21 cellular contexts compared by ENCODE assay signal in genomic region chr7:9391221-9391620, GRCh38.
A peak's percentile ranks its signal among the peaks of the same experiment; 100 is the strongest.
DNase-seq lines count a peak whose midpoint lies in the region; ATAC-seq, FAIRE-seq and TF ChIP-seq lines count a peak whose summit lies in the region.
"Had no signal": no experiment of that assay in that cellular context is flagged by ENCODE, and none has a peak within 500 bp of the region (broad histone marks: within the 10 kb centered on the region; RNA-seq: fewer than 3 reads in every experiment).

No MANE protein-coding gene starts in this region.

- no peaks in the 10 kb centered on the region for H3K36me3 Mint-ChIP-seq in activated naive CD4-positive, alpha-beta T cell treated with anti-CD3 and anti-CD28 coated beads for 36 hours (ENCODE audit: low read depth)
- H3K36me3 Mint-ChIP-seq: CD8-positive, alpha-beta memory T cell had no signal

- H3K18ac ChIP-seq in H1 (ENCODE audit: extremely low read depth, low read length): no peak overlapping the region

- H3K36me3 ChIP-seq in H1 (ENCODE audit: control insufficient read depth in 2 of 4, insufficient read depth in 4 of 4, low read length in 3 of 4) (no peaks in the 10 kb centered on the region), rectal smooth muscle tissue (ENCODE audit: control insufficient read depth, insufficient read depth, low read length) (no peaks in the 10 kb centered on the region), Peyer's patch (no peaks in the 10 kb centered on the region)
- H3K36me3 ChIP-seq: BLaER1 had no signal

- H2BK5ac ChIP-seq in H1 (ENCODE audit: low read depth, low read length): no peak overlapping the region

- no peak for TF ChIP-seq CTCF in H1 (IDR thresholded peaks at IDR 0.05; ENCODE audit: control extremely low read depth in 1 of 3, insufficient read depth in 1 of 3, low read depth in 1 of 3, low read length in 3 of 3)
- TF ChIP-seq CTCF in Peyer's patch (IDR thresholded peaks at IDR 0.05): no peak

- H3K27ac Mint-ChIP-seq in activated naive CD4-positive, alpha-beta T cell treated with anti-CD3 and anti-CD28 coated beads for 36 hours: no peak overlapping the region
- H3K27ac Mint-ChIP-seq: CD8-positive, alpha-beta memory T cell; HFFc6 had no signal

- intact Hi-C loops in activated naive CD4-positive, alpha-beta T cell treated with anti-CD3 and anti-CD28 coated beads for 36 hours (cut with micrococcal nuclease): no loop called here

- no peak for TF ChIP-seq EP300 in H1 (IDR thresholded peaks at IDR 0.05; ENCODE audit: borderline replicate concordance in 1 of 2, low read depth in 2 of 2, low read length in 2 of 2)

- H3K14ac ChIP-seq in H1 (ENCODE audit: insufficient read length): no peak overlapping the region

- no peaks in the 10 kb centered on the region for H3K4me1 Mint-ChIP-seq in activated naive CD4-positive, alpha-beta T cell treated with anti-CD3 and anti-CD28 coated beads for 36 hours (ENCODE audit: low read depth)
- H3K4me1 Mint-ChIP-seq: CD8-positive, alpha-beta memory T cell had no signal

- H4K8ac ChIP-seq in H1 (ENCODE audit: extremely low read depth, insufficient read depth, low read length): no peak overlapping the region

- WGBS in H1 (ENCODE audit: extremely low coverage in 1 of 2, insufficient coverage in 1 of 2, insufficient read length in 1 of 2, insufficient replicate concordance in 2 of 2, low coverage in 1 of 2, low lambda C conversion rate in 2 of 2, missing lambda C conversion rate in 1 of 2), 2 experiments: 92% methylated on average over 4 of the region's 4 CpGs; no CpG with 5 or more reads in 1 of the 2 experiments

- H4K20me1 ChIP-seq in H1 (replicated peaks in 1 of 2; ENCODE audit: control insufficient read depth in 1 of 2, insufficient read depth in 2 of 2, low read length in 2 of 2): no peaks in the 10 kb centered on the region
- H4K20me1 ChIP-seq: BLaER1 had no signal

- CTCF ChIA-PET in H1 (lab: Charles Lee; ENCODE audit: partially characterized antibody): no interaction called here
- CTCF ChIA-PET in activated naive CD4-positive, alpha-beta T cell treated with anti-CD3 and anti-CD28 coated beads for 36 hours (lab: Charles Lee): no interaction called here

- H3K4me3 ChIP-seq in H1 (ENCODE audit: extremely low read depth in 1 of 4, insufficient read depth in 2 of 4, low read depth in 3 of 4, low read length in 4 of 4) (no peak overlapping the region), rectal smooth muscle tissue (ENCODE audit: low read length) (no peak overlapping the region), Peyer's patch (no peak overlapping the region)
- H3K4me3 ChIP-seq: BLaER1, GM12878, GM23248, K562 had no signal

- H2AFZ ChIP-seq in H1 (ENCODE audit: low read length): peak overlapping the region; percentile 33; the same call in 1 of the 2 replicates
- H2AFZ ChIP-seq: GM23248 had no signal

- peaks cover 19% of the 10 kb centered on the region for H3K9me3 Mint-ChIP-seq in activated naive CD4-positive, alpha-beta T cell treated with anti-CD3 and anti-CD28 coated beads for 36 hours

- no peak overlapping the region for H2BK20ac ChIP-seq in H1 (ENCODE audit: low read length)

- H3K27me3 ChIP-seq in H1 (replicated peaks in 1 of 4; ENCODE audit: control insufficient read depth in 3 of 4, extremely low read depth in 1 of 4, insufficient read depth in 3 of 4, low read length in 3 of 4) (no peaks in the 10 kb centered on the region), rectal smooth muscle tissue (ENCODE audit: control insufficient read depth, insufficient read depth, low read length) (no peaks in the 10 kb centered on the region), Peyer's patch (no peaks in the 10 kb centered on the region)
- H3K27me3 ChIP-seq: BLaER1 had no signal

- H3K4me1 ChIP-seq in H1 (replicated peaks in 1 of 4; ENCODE audit: control insufficient read depth in 3 of 4, insufficient read depth in 4 of 4, low read length in 3 of 4) (no peaks in the 10 kb centered on the region), rectal smooth muscle tissue (ENCODE audit: control insufficient read depth, insufficient read depth, low read length) (peaks cover 5% of the 10 kb centered on the region), Peyer's patch (no peaks in the 10 kb centered on the region)
- H3K4me1 ChIP-seq: BLaER1 had no signal

- no peaks in the 10 kb centered on the region for H3K79me1 ChIP-seq in H1 (ENCODE audit: low read depth, low read length)

- no peak for TF ChIP-seq POLR2A in H1 (IDR thresholded peaks at IDR 0.05; ENCODE audit: control extremely low read depth in 1 of 2, low read depth in 2 of 2, low read length in 2 of 2)
- TF ChIP-seq POLR2A in Peyer's patch (IDR thresholded peaks at IDR 0.05): no peak

- no peaks in the 10 kb centered on the region for H3K79me2 ChIP-seq in H1 (ENCODE audit: control insufficient read depth in 1 of 2, insufficient read depth in 2 of 2, low read length in 2 of 2)

- no peak overlapping the region for H3K23ac ChIP-seq in H1 (ENCODE audit: insufficient read length)

- DNase-seq in A172 (ENCODE audit: low spot score) (peak; percentile 17), amniotic epithelial cell (ENCODE audit: low read depth) (peak; percentile 13), H1 (ENCODE audit: low read depth in 1 of 2, low spot score in 2 of 2) (no peak), Peyer's patch (no peak)
- DNase-seq in activated naive CD4-positive, alpha-beta T cell treated with anti-CD3 and anti-CD28 coated beads for 36 hours: no peak
- DNase-seq: AML-193; Calu3; CD8-positive, alpha-beta memory T cell; DMS 273 treated with DMSO at 0.1 percent for 48 hours; GM23248; HCEC 1CT; HFFc6 had no signal

- H3K4ac ChIP-seq in H1 (replicated peaks; ENCODE audit: insufficient read length, low read depth, low read length): no peak overlapping the region

- ATAC-seq in HG02759 (IDR thresholded peaks at IDR 0.05; ENCODE audit: unreplicated experiment): no peak
- ATAC-seq in GM21528 (IDR thresholded peaks at IDR 0.05; ENCODE audit: low FRiP score, unreplicated experiment): no peak
- ATAC-seq: GM12878, K562 had no signal

- no peak overlapping the region for H4K91ac ChIP-seq in H1 (replicated peaks; ENCODE audit: insufficient read length, low read length)

- H3K9ac ChIP-seq in H1 (replicated peaks in 1 of 4; ENCODE audit: extremely low read depth in 1 of 4, low read depth in 3 of 4, low read length in 3 of 4): no peak overlapping the region
- H3K9ac ChIP-seq in rectal smooth muscle tissue (ENCODE audit: low read length): no peak overlapping the region
- H3K9ac ChIP-seq: BLaER1, GM23248 had no signal

- POLR2A ChIA-PET in H1 (lab: Charles Lee; ENCODE audit: partially characterized antibody): no interaction called here

- H2BK15ac ChIP-seq in H1 (ENCODE audit: low read length): no peak overlapping the region

- H3K27me3 Mint-ChIP-seq in activated naive CD4-positive, alpha-beta T cell treated with anti-CD3 and anti-CD28 coated beads for 36 hours (ENCODE audit: low read depth): no peaks in the 10 kb centered on the region
- H3K27me3 Mint-ChIP-seq: CD8-positive, alpha-beta memory T cell had no signal

- TF ChIP-seq RAD21 in H1 (IDR thresholded peaks at IDR 0.05 in 1 of 2, conservative IDR thresholded peaks at IDR 0.05 in 1 of 2; ENCODE audit: low read depth in 2 of 2, low read length in 2 of 2): no peak

- H3K56ac ChIP-seq in H1 (replicated peaks; ENCODE audit: insufficient read length, low read depth, low read length): no peak overlapping the region

- H3K9me3 ChIP-seq in H1 (ENCODE audit: insufficient read depth in 2 of 2, low read depth in 1 of 2, low read length in 1 of 2) (no peaks in the 10 kb centered on the region), Peyer's patch (peaks cover 0 to 4% (median 0%) of the 10 kb centered on the region in 4 donors)

- no peak for FAIRE-seq in H1 (lab: Jason Lieb, UNC)
- FAIRE-seq: GM12878, GM18507, K562 had no signal

- H3K23me2 ChIP-seq in H1 (ENCODE audit: low read depth, low read length): no peaks in the 10 kb centered on the region

- no peak overlapping the region for H2BK12ac ChIP-seq in H1 (ENCODE audit: low read depth, low read length)

- H3K4me2 ChIP-seq in H1 (ENCODE audit: insufficient read depth in 1 of 2, low read depth in 2 of 2, low read length in 2 of 2): no peak overlapping the region
- H3K4me2 ChIP-seq: BLaER1 had no signal

- no peak overlapping the region for H3K4me3 Mint-ChIP-seq in activated naive CD4-positive, alpha-beta T cell treated with anti-CD3 and anti-CD28 coated beads for 36 hours
- H3K4me3 Mint-ChIP-seq: CD8-positive, alpha-beta memory T cell; HFFc6 had no signal

- no peak overlapping the region for H4K5ac ChIP-seq in H1 (ENCODE audit: insufficient read length, low read depth, low read length)

- H2AK5ac ChIP-seq in H1 (ENCODE audit: low read depth, low read length): no peak overlapping the region

- H3K27ac ChIP-seq in H1 (ENCODE audit: low read depth, low read length) (no peak overlapping the region), rectal smooth muscle tissue (ENCODE audit: low read depth, low read length) (peak overlapping the region; percentile 56), Peyer's patch (no peak overlapping the region)
- H3K27ac ChIP-seq: 22Rv1, BLaER1, GM23248, HL-60 had no signal

- H2BK120ac ChIP-seq in H1 (replicated peaks; ENCODE audit: low read depth, low read length): no peak overlapping the region

TF ChIP-seq in H1, 55 proteins besides CTCF, POLR2A, EP300 and RAD21:
- TF ChIP-seq GTF2F1 (IDR thresholded peaks at IDR 0.05; ENCODE audit: borderline replicate concordance, low read depth, low read length) (no peak), TAF1 (IDR thresholded peaks at IDR 0.05; ENCODE audit: low read depth, low read length) (no peak), BCL11A (IDR thresholded peaks at IDR 0.05; ENCODE audit: low read depth in 2 of 2, low read length in 2 of 2) (no peak), FOSL1 (IDR thresholded peaks at IDR 0.05; ENCODE audit: insufficient read depth, low read depth, low read length) (no peak), ATF3 (IDR thresholded peaks at IDR 0.05; ENCODE audit: insufficient read depth, low read depth, low read length) (no peak), SIRT6 (IDR thresholded peaks at IDR 0.05; ENCODE audit: low read length) (no peak)

Comparison
In these comparisons a context has a peak if more than half of its experiments do, and no peak if none do; other contexts are left out.
1. DNase-seq: peak in A172 (single experiment) and amniotic epithelial cell (single experiment); none in H1 (0 of 2), activated naive CD4-positive, alpha-beta T cell treated with anti-CD3 and anti-CD28 coated beads for 36 hours (single experiment) and Peyer's patch (0 of 3).